ENCODE assay signal across 9 cellular contexts in genomic region chr5:43601454-43602260, GRCh38.
DNase-seq lines count a peak whose midpoint lies in the region; ATAC-seq and TF ChIP-seq lines count a peak whose summit lies in the region.
"Had no signal": no experiment of that assay in that cellular context is flagged by ENCODE, and none has a peak within 500 bp of the region (broad histone marks: within the 10 kb centered on the region; RNA-seq: fewer than 3 reads in every experiment).

No MANE protein-coding gene starts in this region.

- H3K27me3 ChIP-seq in duodenal mucosa (ENCODE audit: control insufficient read depth in 1 of 2, insufficient read depth in 2 of 2, low read length in 2 of 2) = no peaks in the 10 kb centered on the region

- no peak for TF ChIP-seq CTCF in nephron progenitor cell (IDR thresholded peaks at IDR 0.05)

- H3K36me3 ChIP-seq in duodenal mucosa (ENCODE audit: control insufficient read depth in 1 of 2, insufficient read depth in 2 of 2, low read length in 2 of 2) = peaks cover 0 to 3% of the 10 kb centered on the region in 2 donors

- H3K4me3 ChIP-seq in duodenal mucosa (ENCODE audit: low read depth in 1 of 2, low read length in 2 of 2) = peak overlapping the region; percentile 88 to 91

- H3K27ac Mint-ChIP-seq in stimulated activated naive CD8-positive, alpha-beta T cell treated with anti-CD3 and anti-CD28 coated beads, Interleukin-15, Interleukin-2, amounts not matched to agents 100 ng/mL and 50 ng/mL, for 24 hours = peak overlapping the region; percentile 93
- no peak overlapping the region for H3K27ac Mint-ChIP-seq in nephron progenitor cell

- peak overlapping the region; percentile 71 to 88 for H3K9ac ChIP-seq in duodenal mucosa (ENCODE audit: low read depth in 1 of 2, low read length in 2 of 2)

- H3K9me3 ChIP-seq in duodenal mucosa (ENCODE audit: control insufficient read depth in 1 of 2, low read length in 2 of 2) = no peaks in the 10 kb centered on the region

- DNase-seq in stimulated activated naive CD8-positive, alpha-beta T cell treated with anti-CD3 and anti-CD28 coated beads, Interleukin-15, Interleukin-2, amounts not matched to agents 100 U/mL and 50 U/mL, for 24 hours = no peak
- DNase-seq in OCI-M1 (lab: John Stamatoyannopoulos, UW) (peak; percentile 65), nephron progenitor cell (no peak), putamen (ENCODE audit: low spot score) (no peak)

- H3K27ac ChIP-seq in duodenal mucosa (ENCODE audit: low read depth, low read length) = no peak overlapping the region

- H3K4me1 ChIP-seq in duodenal mucosa (ENCODE audit: control insufficient read depth in 1 of 2, insufficient read depth in 2 of 2, low read length in 2 of 2) = peaks cover 15 to 16% of the 10 kb centered on the region in 2 donors

- peaks cover 43% of the 10 kb centered on the region for H3K4me1 Mint-ChIP-seq in stimulated activated naive CD8-positive, alpha-beta T cell treated with anti-CD3 and anti-CD28 coated beads, Interleukin-15, Interleukin-2, amounts not matched to agents 100 ng/mL and 50 ng/mL, for 24 hours (ENCODE audit: low read depth)
- peaks cover 45% of the 10 kb centered on the region for H3K4me1 Mint-ChIP-seq in nephron progenitor cell

- peak overlapping the region; percentile 90 for H3K4me3 Mint-ChIP-seq in stimulated activated naive CD8-positive, alpha-beta T cell treated with anti-CD3 and anti-CD28 coated beads, Interleukin-15, Interleukin-2, amounts not matched to agents 100 ng/mL and 50 ng/mL, for 24 hours
- H3K4me3 Mint-ChIP-seq in nephron progenitor cell = peak overlapping the region; percentile 85

- H3K27me3 Mint-ChIP-seq in stimulated activated naive CD8-positive, alpha-beta T cell treated with anti-CD3 and anti-CD28 coated beads, Interleukin-15, Interleukin-2, amounts not matched to agents 100 ng/mL and 50 ng/mL, for 24 hours = no peaks in the 10 kb centered on the region
- H3K27me3 Mint-ChIP-seq in nephron progenitor cell (ENCODE audit: low read depth, poor library complexity) = no peaks in the 10 kb centered on the region

- no peaks in the 10 kb centered on the region for H3K9me3 Mint-ChIP-seq in stimulated activated naive CD8-positive, alpha-beta T cell treated with anti-CD3 and anti-CD28 coated beads, Interleukin-15, Interleukin-2, amounts not matched to agents 100 ng/mL and 50 ng/mL, for 24 hours
- H3K9me3 Mint-ChIP-seq in nephron progenitor cell = peaks cover 12% of the 10 kb centered on the region

- peaks cover 17% of the 10 kb centered on the region for H3K36me3 Mint-ChIP-seq in stimulated activated naive CD8-positive, alpha-beta T cell treated with anti-CD3 and anti-CD28 coated beads, Interleukin-15, Interleukin-2, amounts not matched to agents 100 ng/mL and 50 ng/mL, for 24 hours (ENCODE audit: low read depth)
- H3K36me3 Mint-ChIP-seq in nephron progenitor cell (ENCODE audit: low read depth) = peaks cover 36% of the 10 kb centered on the region

- no peak for ATAC-seq in stimulated activated naive CD8-positive, alpha-beta T cell treated with anti-CD3 and anti-CD28 coated beads, Interleukin-15, Interleukin-2, amounts not matched to agents 100 U/mL and 50 U/mL, for 24 hours
- peak; percentile 28 for ATAC-seq in HG03108 (IDR thresholded peaks at IDR 0.05; ENCODE audit: unreplicated experiment)
- ATAC-seq in HG03095 (IDR thresholded peaks at IDR 0.05; ENCODE audit: unreplicated experiment) = no peak
- ATAC-seq: HCT116 had no signal
